Comparison of ENCODE assay signal across 8 cellular contexts in genomic region chr22:28034760-28035401, GRCh38.
DNase-seq lines count a peak whose midpoint lies in the region; ATAC-seq and TF ChIP-seq lines count a peak whose summit lies in the region.

No MANE protein-coding gene starts in this region.

- no peaks in the 10 kb centered on the region for H3K36me3 Mint-ChIP-seq in WTC11
- no peaks in the 10 kb centered on the region for H3K36me3 Mint-ChIP-seq in immature natural killer cell

- H3K9me3 Mint-ChIP-seq in WTC11 (no peaks in the 10 kb centered on the region), immature natural killer cell (no peaks in the 10 kb centered on the region)

- H3K27me3 Mint-ChIP-seq in WTC11 (ENCODE audit: low read depth) (peaks cover 10% of the 10 kb centered on the region), immature natural killer cell (ENCODE audit: low read depth in 3 of 3) (peaks cover 0 to 6% (median 5%) of the 10 kb centered on the region in 3 donors)

- DNase-seq in GM04504 (ENCODE audit: low read depth) = peak; percentile 40
- DNase-seq in NCI-H2227 treated with DMSO at 0.1 percent for 48 hours (lab: John Stamatoyannopoulos, UW) = peak; percentile 77
- DNase-seq in dermis microvascular lymphatic vessel endothelial cell (ENCODE audit: low read depth in 2 of 2) = peak; percentile 92 to 97
- DNase-seq in mucosa of gallbladder (ENCODE audit: low spot score) = peak; percentile 48
- DNase-seq in WTC11 (ENCODE audit: low spot score) = no peak
- DNase-seq in NOMO-1 treated with dmso at 0.1 percent for 144 hours (lab: John Stamatoyannopoulos, UW; ENCODE audit: unreplicated experiment) = no peak
- no peak for DNase-seq in immature natural killer cell

- no peak for TF ChIP-seq CTCF in WTC11 (IDR thresholded peaks at IDR 0.05)

- H3K4me1 Mint-ChIP-seq in WTC11 (no peaks in the 10 kb centered on the region), immature natural killer cell (no peaks in the 10 kb centered on the region)

- no peak for ATAC-seq in WTC11
- ATAC-seq in HG03520 (IDR thresholded peaks at IDR 0.05; ENCODE audit: unreplicated experiment) = no peak

- H3K4me3 Mint-ChIP-seq in WTC11 (no peak overlapping the region), immature natural killer cell (no peak overlapping the region)

- H3K27ac Mint-ChIP-seq in WTC11 (no peak overlapping the region), immature natural killer cell (no peak overlapping the region)

- POLR2A ChIA-PET in WTC11 (lab: Charles Lee) = interaction anchor here (0.6 kb wide), 1 partner anchor 408 kb away, joined by 5 read pairs; no protein-coding TSS in a partner anchor

- CTCF ChIA-PET in WTC11 (lab: Charles Lee) = interaction anchor here (0.6 to 2.0 kb wide), 5 partner anchors 15 to 481 kb away, joined by 3 to 12 read pairs (median 3); no protein-coding TSS in a partner anchor

TF ChIP-seq in WTC11, 78 proteins besides CTCF, POLR2A, EP300 and RAD21:
- TF ChIP-seq ZNF219 (CRISPR knock-in tag; IDR thresholded peaks at IDR 0.05; ENCODE audit: borderline replicate concordance) (no peak), MYBL2 (CRISPR knock-in tag; IDR thresholded peaks at IDR 0.05) (no peak), NR2C2 (CRISPR knock-in tag; IDR thresholded peaks at IDR 0.05) (no peak), ZNF263 (CRISPR knock-in tag; IDR thresholded peaks at IDR 0.05; ENCODE audit: low read depth) (no peak), JUN (CRISPR knock-in tag; IDR thresholded peaks at IDR 0.05) (no peak), NR3C1 (CRISPR knock-in tag; conservative IDR thresholded peaks at IDR 0.05; ENCODE audit: low read depth) (no peak), SOX15 (CRISPR knock-in tag; IDR thresholded peaks at IDR 0.05) (no peak)

Comparison
In these comparisons a context has a peak if more than half of its experiments do, and no peak if none do; other contexts are left out.
1. DNase-seq: peak in GM04504 (single experiment), NCI-H2227 treated with DMSO at 0.1 percent for 48 hours (single experiment), dermis microvascular lymphatic vessel endothelial cell (2 of 2) and mucosa of gallbladder (single experiment); none in WTC11 (single experiment), NOMO-1 treated with dmso at 0.1 percent for 144 hours (single experiment) and immature natural killer cell (0 of 3).